22 cellular contexts compared by ENCODE assay signal in the genomic region with DNA sequence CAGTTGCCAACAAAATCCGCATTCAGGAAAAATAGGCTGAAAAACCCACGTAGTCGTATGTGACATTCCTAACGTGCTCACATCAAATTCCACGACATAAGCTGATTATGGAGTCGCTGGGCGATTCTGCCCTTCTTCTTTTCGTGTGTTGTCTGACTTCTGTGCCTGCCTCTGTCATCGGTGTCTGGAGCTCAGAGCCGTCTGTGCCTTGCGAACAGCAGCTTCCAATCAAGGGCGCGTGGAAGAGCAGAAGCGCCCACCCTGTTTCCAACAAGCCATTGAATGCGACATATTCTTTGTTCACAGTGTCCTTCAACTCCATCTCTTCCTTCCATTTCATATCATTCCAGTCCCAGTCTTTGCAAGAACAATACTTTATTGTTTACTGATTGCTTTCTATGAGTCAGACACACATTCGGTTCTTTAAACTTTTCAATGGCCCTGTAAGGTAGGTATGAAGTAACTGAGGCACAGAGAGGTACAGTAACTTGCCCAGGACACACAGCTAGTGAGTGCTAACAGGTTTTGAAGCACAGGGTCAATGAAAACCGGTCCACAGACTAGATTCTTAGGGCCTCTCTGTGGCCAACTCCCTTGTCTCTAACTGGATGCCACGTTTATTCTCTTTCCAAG. TPM values are rescaled to one million over a fixed set of nuclear protein-coding genes. Genes with fewer than 3 reads are reported as not detected.
DNase-seq lines count a peak whose midpoint lies in the region; ATAC-seq and TF ChIP-seq lines count a peak whose summit lies in the region.
"Had no signal": no experiment of that assay in that cellular context is flagged by ENCODE, and none has a peak within 500 bp of the region (broad histone marks: within the 10 kb centered on the region; RNA-seq: fewer than 3 reads in every experiment).

No MANE protein-coding gene starts in this region.

- BruUV-seq in MCF 10A (replicated peaks; lab: Mats Ljungman, UMichigan), result no TSS peak

- intact Hi-C loops in breast epithelium (cut with DNase I; ENCODE audit: low total_unique reads), result no loop called here
- intact Hi-C loops in MCF 10A (cut with micrococcal nuclease), result no loop called here
- intact Hi-C loops in esophagus squamous epithelium (cut with DNase I), result no loop called here
- intact Hi-C loops in transverse colon (cut with DNase I; ENCODE audit: low total_unique reads), result loop anchor here (2.0 kb wide), 1 partner anchor 58 kb away; no protein-coding TSS in a partner anchor
- intact Hi-C loops in psoas muscle (cut with DNase I), result no loop called here

- CTCF ChIA-PET in MCF 10A (lab: Yijun Ruan, JAX), result interaction anchor here (0.5 to 7.7 kb wide), 12 partner anchors 13 to 1669 kb away, joined by 3 to 93 read pairs (median 4); no protein-coding TSS in a partner anchor

- H3K36me3 ChIP-seq in breast epithelium (no peaks in the 10 kb centered on the region), esophagus squamous epithelium (no peaks in the 10 kb centered on the region), muscle layer of colon (ENCODE audit: insufficient read depth, low read length) (no peaks in the 10 kb centered on the region), transverse colon (no peaks in the 10 kb centered on the region), psoas muscle (ENCODE audit: insufficient read depth in 1 of 2, low read depth in 1 of 2) (no peaks in the 10 kb centered on the region)
- H3K36me3 ChIP-seq: thyroid gland had no signal

- H3K4me1 ChIP-seq in breast epithelium, result no peaks in the 10 kb centered on the region
- peaks cover 0 to 15% (median 3%) of the 10 kb centered on the region in 3 donors for H3K4me1 ChIP-seq in esophagus squamous epithelium
- peaks cover 18% of the 10 kb centered on the region for H3K4me1 ChIP-seq in muscle layer of colon (ENCODE audit: insufficient read depth, low read length)
- peaks cover 0 to 6% (median 0%) of the 10 kb centered on the region in 4 donors for H3K4me1 ChIP-seq in transverse colon
- no peaks in the 10 kb centered on the region for H3K4me1 ChIP-seq in psoas muscle
- H3K4me1 ChIP-seq: thyroid gland had no signal

- H3K27ac ChIP-seq in breast epithelium (no peak overlapping the region), esophagus squamous epithelium (peak overlapping the region in 3 of 4 donors; percentile 5 to 51 (median 43)), muscle layer of colon (ENCODE audit: low read depth, low read length) (peak overlapping the region; percentile 61), transverse colon (peak overlapping the region; percentile 42 to 77 (median 60)), psoas muscle (no peak overlapping the region)
- H3K27ac ChIP-seq: 22Rv1, thyroid gland had no signal

- ATAC-seq in psoas muscle, result no peak
- ATAC-seq: activated naive CD8-positive, alpha-beta T cell treated with anti-CD3 and anti-CD28 coated beads, Interleukin-2, amount 50 U/mL, for 24 hours; activated T-cell treated with anti-CD3 and anti-CD28 coated beads, Interleukin-2, amount 50 U/mL, for 72 hours had no signal

- no peak overlapping the region for H3K4me3 Mint-ChIP-seq in MCF 10A (ENCODE audit: unreplicated experiment)
- H3K4me3 Mint-ChIP-seq: activated naive CD8-positive, alpha-beta T cell treated with anti-CD3 and anti-CD28 coated beads, Interleukin-2, amount 50 U/mL, for 24 hours; activated T-cell treated with anti-CD3 and anti-CD28 coated beads, Interleukin-2, amount 50 U/mL, for 72 hours; CD4-positive, alpha-beta memory T cell; endodermal cell; nephron progenitor cell had no signal

- TF ChIP-seq CTCF in breast epithelium (IDR thresholded peaks at IDR 0.05) (no peak), MCF 10A (IDR thresholded peaks at IDR 0.05; ENCODE audit: unreplicated experiment) (no peak), esophagus squamous epithelium (IDR thresholded peaks at IDR 0.05) (no peak), transverse colon (IDR thresholded peaks at IDR 0.05) (no peak), psoas muscle (IDR thresholded peaks at IDR 0.05) (no peak)

- peak overlapping the region in 2 of 3 donors; percentile 11 to 51 for H3K4me3 ChIP-seq in breast epithelium
- peak overlapping the region in 1 of 4 donors; percentile 31 for H3K4me3 ChIP-seq in esophagus squamous epithelium
- peak overlapping the region in 1 of 2 donors; percentile 51 for H3K4me3 ChIP-seq in muscle layer of colon (ENCODE audit: low read depth in 1 of 2, low read length in 2 of 2)
- peak overlapping the region in 1 of 4 donors; percentile 10 for H3K4me3 ChIP-seq in transverse colon
- H3K4me3 ChIP-seq in psoas muscle, result no peak overlapping the region
- H3K4me3 ChIP-seq: lung, thyroid gland had no signal

- H3K9me3 Mint-ChIP-seq in MCF 10A (ENCODE audit: unreplicated experiment), result no peaks in the 10 kb centered on the region
- H3K9me3 Mint-ChIP-seq: activated naive CD8-positive, alpha-beta T cell treated with anti-CD3 and anti-CD28 coated beads, Interleukin-2, amount 50 U/mL, for 24 hours; activated T-cell treated with anti-CD3 and anti-CD28 coated beads, Interleukin-2, amount 50 U/mL, for 72 hours; CD4-positive, alpha-beta memory T cell; endodermal cell; nephron progenitor cell had no signal

- no peaks in the 10 kb centered on the region for H3K27me3 ChIP-seq in breast epithelium
- H3K27me3 ChIP-seq in esophagus squamous epithelium, result no peaks in the 10 kb centered on the region
- H3K27me3 ChIP-seq in muscle layer of colon (ENCODE audit: control insufficient read depth in 1 of 2, insufficient read depth in 2 of 2, low read length in 2 of 2), result no peaks in the 10 kb centered on the region
- H3K27me3 ChIP-seq in transverse colon, result no peaks in the 10 kb centered on the region
- peaks cover 0 to 4% (median 0%) of the 10 kb centered on the region in 3 donors for H3K27me3 ChIP-seq in psoas muscle (ENCODE audit: insufficient read depth in 3 of 3, low read length in 2 of 3)
- H3K27me3 ChIP-seq: thyroid gland had no signal

- H3K4me1 Mint-ChIP-seq in MCF 10A (ENCODE audit: insufficient read depth, unreplicated experiment), result no peaks in the 10 kb centered on the region
- H3K4me1 Mint-ChIP-seq: activated naive CD8-positive, alpha-beta T cell treated with anti-CD3 and anti-CD28 coated beads, Interleukin-2, amount 50 U/mL, for 24 hours; CD4-positive, alpha-beta memory T cell; nephron progenitor cell had no signal

- in situ Hi-C loops in transverse colon (cut with MboI; ENCODE audit: low pct_ligation_motif_present in 1 of 4, low pct_unique_long_range_greater_than_20kb in 1 of 4, low sequenced_read_pairs in 3 of 4), result loop anchor here in 1 of 4 donors (25.0 kb wide), 1 partner anchor 225 kb away; no protein-coding TSS in a partner anchor

- peaks cover 26% of the 10 kb centered on the region for H3K27me3 Mint-ChIP-seq in MCF 10A (ENCODE audit: insufficient read depth, unreplicated experiment)

- H3K27ac Mint-ChIP-seq in MCF 10A (ENCODE audit: low read depth, unreplicated experiment), result no peak overlapping the region
- H3K27ac Mint-ChIP-seq: activated naive CD8-positive, alpha-beta T cell treated with anti-CD3 and anti-CD28 coated beads, Interleukin-2, amount 50 U/mL, for 24 hours; activated T-cell treated with anti-CD3 and anti-CD28 coated beads, Interleukin-2, amount 50 U/mL, for 72 hours; CD4-positive, alpha-beta memory T cell; endodermal cell; nephron progenitor cell had no signal

- H3K36me3 Mint-ChIP-seq in MCF 10A (ENCODE audit: insufficient read depth, unreplicated experiment), result no peaks in the 10 kb centered on the region
- H3K36me3 Mint-ChIP-seq: CD4-positive, alpha-beta memory T cell had no signal

- TF ChIP-seq EP300 in transverse colon (IDR thresholded peaks at IDR 0.05; ENCODE audit: low read depth), result no peak

- POLR2A ChIA-PET in MCF 10A (lab: Yijun Ruan, JAX), result interaction anchor here (0.6 to 1.0 kb wide), 3 partner anchors 8 to 23 kb away, joined by 3 to 5 read pairs (median 4); partner anchors contain the start of gene ZNF507

- 64 to 74% methylated on average over 18 of the region's 18 CpGs for WGBS in esophagus squamous epithelium, 2 donors
- 79 to 82% methylated on average over 15 to 18 of the region's 18 CpGs for WGBS in transverse colon (ENCODE audit: low coverage in 1 of 2), 2 donors
- 71 to 77% (median 76%) methylated on average over 18 of the region's 18 CpGs for WGBS in psoas muscle, 3 donors

- H3K9me3 ChIP-seq in breast epithelium (no peaks in the 10 kb centered on the region), esophagus squamous epithelium (no peaks in the 10 kb centered on the region), muscle layer of colon (ENCODE audit: low read length) (no peaks in the 10 kb centered on the region), transverse colon (no peaks in the 10 kb centered on the region), psoas muscle (no peaks in the 10 kb centered on the region)
- H3K9me3 ChIP-seq: thyroid gland had no signal

- peak overlapping the region; percentile 25 for H3K9ac ChIP-seq in muscle layer of colon (ENCODE audit: low read length)

- no peak for DNase-seq in breast epithelium (ENCODE audit: low spot score in 2 of 2)
- no peak for DNase-seq in MCF 10A (ENCODE audit: unreplicated experiment)
- no peak for DNase-seq in esophagus squamous epithelium (lab: John Stamatoyannopoulos, UW)
- no peak for DNase-seq in transverse colon
- no peak for DNase-seq in psoas muscle
- DNase-seq in NCI-H526 treated with DMSO at 0.1 percent for 48 hours (lab: John Stamatoyannopoulos, UW), result no peak
- no peak for DNase-seq in UCSD-AML1 (lab: John Stamatoyannopoulos, UW; ENCODE audit: unreplicated experiment)
- DNase-seq: activated CD4-positive, alpha-beta T cell treated with anti-CD3 and anti-CD28 coated beads, Interleukin-2, amount 50 U/mL, for 48 hours; activated naive CD8-positive, alpha-beta T cell treated with anti-CD3 and anti-CD28 coated beads, Interleukin-2, amount 50 U/mL, for 24 hours; activated T-cell treated with anti-CD3 and anti-CD28 coated beads, Interleukin-2, amount 50 U/mL, for 72 hours; CD4-positive, alpha-beta memory T cell; DMS79 treated with DMSO at 0.1 percent for 48 hours; endodermal cell; NCI-H1092 treated with DMSO at 0.1 percent for 48 hours; NCI-H748 treated with DMSO at 0.1 percent for 48 hours; nephron progenitor cell; stimulated activated CD4-positive, alpha-beta T cell treated with anti-CD3 and anti-CD28 coated beads, Interleukin-4, amount 100 ng/mL, for 24 hours; stimulated activated CD8-positive, alpha-beta memory T cell treated with anti-CD3 and anti-CD28 coated beads, Interleukin-4, amount 100 ng/mL, for 48 hours; thyroid gland had no signal

- TF ChIP-seq POLR2A in breast epithelium (IDR thresholded peaks at IDR 0.05) (no peak), esophagus squamous epithelium (IDR thresholded peaks at IDR 0.05) (no peak), transverse colon (IDR thresholded peaks at IDR 0.05) (no peak)

RNA-seq across cellular contexts. Expression of gene ZNF507, which starts 8.1 kb away (rescaled TPM):
- total RNA-seq in breast epithelium (10 to 100 TPM; 19.2 to 32.1 (median 27.5) TPM), MCF 10A (2022) (22.8 and 23.4 TPM in 2 replicates), esophagus squamous epithelium (10 to 100 TPM in 1 of 4 donors, 1 to 10 TPM in 3; 5.1 to 19.8 (median 9.3) TPM), transverse colon (10 to 100 TPM; 20.3 to 30.0 (median 22.5) TPM), psoas muscle (10 to 100 TPM; 23.2 to 25.0 (median 23.8) TPM)
- polyA plus RNA-seq in psoas muscle, result 10 to 100 TPM in 1 of 3 donors, 1 to 10 TPM in 2; 4.7 to 13.6 (median 5.3) TPM

Comparison
In these comparisons a context has a peak if more than half of its experiments do, and no peak if none do; other contexts are left out.
1. H3K27ac ChIP-seq: peak in esophagus squamous epithelium (3 of 4), muscle layer of colon (single experiment) and transverse colon (4 of 4); none in breast epithelium (0 of 2) and psoas muscle (single experiment).